Comparison of ENCODE assay signal across 1 cellular context in genomic region chr20:57408131-57408530, GRCh38.
TF ChIP-seq lines count a peak whose summit lies in the region.

No MANE protein-coding gene starts in this region.

TF ChIP-seq in HEK293, 187 proteins besides CTCF, POLR2A, EP300 and RAD21 (continued from another document):
- TF ChIP-seq ZNF112 (tag by site-specific recombination; IDR thresholded peaks at IDR 0.05) (no peak), KLF1 (tag by site-specific recombination; IDR thresholded peaks at IDR 0.05) (no peak), BCL11B (tag by site-specific recombination; IDR thresholded peaks at IDR 0.05; ENCODE audit: low read depth) (no peak), ZNF423 (tag by site-specific recombination; IDR thresholded peaks at IDR 0.05) (no peak)
